ENCODE assay signal across 18 cellular contexts in genomic region chr10:506451-507354, GRCh38.
"Had no signal": no experiment of that assay in that cellular context is flagged by ENCODE, and none has a peak within 500 bp of the region (broad histone marks: within the 10 kb centered on the region; RNA-seq: fewer than 3 reads in every experiment).

No MANE protein-coding gene starts in this region.

- H3K4me3 Mint-ChIP-seq: activated B cell treated with CpG ODN at 0.5 μM for 24 hours; activated T-helper 17 cell treated with anti-CD3 and anti-CD28 coated beads, Interleukin-2, amount 50 U/mL, for 72 hours; natural killer cell treated with Interleukin-12 subunit alpha and Interleukin-12 subunit beta and Interleukin-15 and Interleukin-18, amount 100 ng/mL, for 72 hours; T-helper 1 cell treated with Interleukin-12 subunit alpha and Interleukin-12 subunit beta and Interleukin-4 antibody, amounts not matched to agents 30 μg/mL and 1 μg/mL, for 36 hours had no signal

- H3K9me3 ChIP-seq: adrenal gland, stomach, thoracic aorta had no signal

- DNase-seq: activated B cell treated with CpG ODN at 0.5 μM for 24 hours; activated CD4-positive, alpha-beta T cell treated with anti-CD3 and anti-CD28 coated beads, Interleukin-2, amount 50 U/mL, for 1 hour; activated naive CD4-positive, alpha-beta T cell treated with anti-CD3 and anti-CD28 coated beads, Interleukin-2, amount 50 U/mL, for 16 hours; activated T-cell treated with anti-CD3 and anti-CD28 coated beads for 4 hours; cerebellar nuclear complex; hypothalamus; stomach had no signal

- H3K27ac Mint-ChIP-seq: activated B cell treated with CpG ODN at 0.5 μM for 24 hours; activated T-helper 17 cell treated with anti-CD3 and anti-CD28 coated beads, Interleukin-2, amount 50 U/mL, for 72 hours; natural killer cell treated with Interleukin-12 subunit alpha and Interleukin-12 subunit beta and Interleukin-15 and Interleukin-18, amount 100 ng/mL, for 72 hours; T-helper 1 cell treated with Interleukin-12 subunit alpha and Interleukin-12 subunit beta and Interleukin-4 antibody, amounts not matched to agents 30 μg/mL and 1 μg/mL, for 36 hours had no signal

- H3K27ac ChIP-seq: adrenal gland, dorsolateral prefrontal cortex, stomach, thoracic aorta had no signal

- FAIRE-seq: endometrium, islet of Langerhans, urothelium cell line had no signal

- H3K36me3 Mint-ChIP-seq: natural killer cell treated with Interleukin-12 subunit alpha and Interleukin-12 subunit beta and Interleukin-15 and Interleukin-18, amount 100 ng/mL, for 72 hours had no signal

- H3K36me3 ChIP-seq: adrenal gland, thoracic aorta had no signal

- H3K4me3 ChIP-seq: adrenal gland, dorsolateral prefrontal cortex, stomach, thoracic aorta had no signal

- H3K27me3 ChIP-seq: adrenal gland, dorsolateral prefrontal cortex, stomach had no signal

- ATAC-seq: activated T-helper 17 cell treated with anti-CD3 and anti-CD28 coated beads, Interleukin-2, amount 50 U/mL, for 72 hours; esophagus mucosa; left lobe of liver had no signal

- H3K9me3 Mint-ChIP-seq: activated B cell treated with CpG ODN at 0.5 μM for 24 hours; activated T-helper 17 cell treated with anti-CD3 and anti-CD28 coated beads, Interleukin-2, amount 50 U/mL, for 72 hours; natural killer cell treated with Interleukin-12 subunit alpha and Interleukin-12 subunit beta and Interleukin-15 and Interleukin-18, amount 100 ng/mL, for 72 hours; T-helper 1 cell treated with Interleukin-12 subunit alpha and Interleukin-12 subunit beta and Interleukin-4 antibody, amounts not matched to agents 30 μg/mL and 1 μg/mL, for 36 hours had no signal
